In genomic region chr7:96481831-96482230, GRCh38 we compare ENCODE assay signal across 19 cellular contexts.
"Had no signal": no experiment of that assay in that cellular context is flagged by ENCODE, and none has a peak within 500 bp of the region (broad histone marks: within the 10 kb centered on the region; RNA-seq: fewer than 3 reads in every experiment).

No MANE protein-coding gene starts in this region.

- H3K4me1 ChIP-seq: body of pancreas, colonic mucosa, parathyroid adenoma, upper lobe of right lung had no signal

- H3K27me3 ChIP-seq: body of pancreas, colonic mucosa, right lobe of liver, upper lobe of right lung had no signal

- DNase-seq: activated CD4-positive, alpha-beta T cell treated with anti-CD3 and anti-CD28 coated beads, Interleukin-2, amount 50 U/mL, for 1 hour; activated CD4-positive, CD25-positive, alpha-beta regulatory T cell; activated CD8-positive, alpha-beta memory T cell treated with anti-CD3 and anti-CD28 coated beads, Interleukin-2, amount 50 U/mL, for 4 hours; activated naive CD4-positive, alpha-beta T cell treated with anti-CD3 and anti-CD28 coated beads, Interleukin-2, amount 50 U/mL, for 16 hours; activated T-cell treated with anti-CD3 and anti-CD28 coated beads, Interleukin-2, amount 50 U/mL, for 4 hours; body of pancreas; central memory CD4-positive, alpha-beta T cell; colonic mucosa; natural killer cell; right lobe of liver; stimulated activated CD4-positive, alpha-beta T cell treated with anti-CD3 and anti-CD28 coated beads, Interleukin-4, amount 100 ng/mL, for 24 hours; T1000; upper lobe of right lung had no signal

- H3K4me2 ChIP-seq: smooth muscle cell had no signal

- H3K27ac ChIP-seq: body of pancreas, colonic mucosa, parathyroid adenoma, right lobe of liver, thoracic aorta, upper lobe of right lung had no signal

- ATAC-seq: activated T-cell treated with anti-CD3 and anti-CD28 coated beads, Interleukin-2, amount 50 U/mL, for 4 hours; body of pancreas; left lobe of liver; natural killer cell; right lobe of liver; stimulated activated memory B cell treated with anti-CD40 and anti-IgM and Interleukin-4, amounts not matched to agents 10 μg/mL and 1 μg/mL and 100 μg/mL, for 72 hours; upper lobe of right lung had no signal

- H3K36me3 ChIP-seq: colonic mucosa, right lobe of liver, thoracic aorta, upper lobe of right lung had no signal

- H3K9ac ChIP-seq: parathyroid adenoma had no signal

- H3K4me3 ChIP-seq: body of pancreas, colonic mucosa, lung, right lobe of liver, smooth muscle cell, thoracic aorta, upper lobe of right lung had no signal

- H3K9me3 ChIP-seq: body of pancreas, colonic mucosa, right lobe of liver, thoracic aorta, upper lobe of right lung had no signal

- H3K79me2 ChIP-seq: parathyroid adenoma had no signal

- H2AFZ ChIP-seq: parathyroid adenoma had no signal
